ENCODE assay signal across 10 cellular contexts in genomic region chr2:109448946-109449788, GRCh38.
DNase-seq lines count a peak whose midpoint lies in the region; ATAC-seq and TF ChIP-seq lines count a peak whose summit lies in the region.
"Had no signal": no experiment of that assay in that cellular context is flagged by ENCODE, and none has a peak within 500 bp of the region (broad histone marks: within the 10 kb centered on the region; RNA-seq: fewer than 3 reads in every experiment).

No MANE protein-coding gene starts in this region.

- TF ChIP-seq POLR2A in ovary (IDR thresholded peaks at IDR 0.05): no peak

- no peaks in the 10 kb centered on the region for H3K27me3 ChIP-seq in ovary

- H3K9me3 ChIP-seq in ovary: no peaks in the 10 kb centered on the region

- no peak for ATAC-seq in GM21786 (IDR thresholded peaks at IDR 0.05; ENCODE audit: unreplicated experiment)
- no peak for ATAC-seq in GM19463 (IDR thresholded peaks at IDR 0.05; ENCODE audit: unreplicated experiment)
- ATAC-seq: stimulated activated naive CD8-positive, alpha-beta T cell treated with anti-CD3 and anti-CD28 coated beads, Interleukin-15, amount 100 ng/mL, for 72 hours had no signal

- H3K27ac ChIP-seq in caudate nucleus (ENCODE audit: low read depth, low read length) (peak overlapping the region; percentile 21), ovary (no peak overlapping the region)

- intact Hi-C loops in ovary (cut with DNase I): no loop called here

- WGBS in ovary, 3 donors: 90 to 91% (median 91%) methylated on average over 20 of the region's 20 CpGs

- TF ChIP-seq EP300 in ovary (IDR thresholded peaks at IDR 0.05): no peak

- no peak overlapping the region for H3K4me3 ChIP-seq in ovary

- H3K4me1 ChIP-seq in ovary (ENCODE audit: insufficient read depth): peaks cover 3% of the 10 kb centered on the region

- no peaks in the 10 kb centered on the region for H3K36me3 ChIP-seq in ovary

- TF ChIP-seq CTCF in ovary (IDR thresholded peaks at IDR 0.05): no peak

- peak; percentile 79 for DNase-seq in DMS 273 treated with DMSO at 0.1 percent for 48 hours (lab: John Stamatoyannopoulos, UW)
- DNase-seq in NCI-H1105 treated with DMSO at 0.1 percent for 48 hours (lab: John Stamatoyannopoulos, UW): peak; percentile 29
- DNase-seq in caudate nucleus (lab: John Stamatoyannopoulos, UW): peak in 6 of 61 donors; percentile 11 to 45 (median 34)
- DNase-seq in myocyte (ENCODE audit: low read depth): peak; percentile 96
- no peak for DNase-seq in stimulated activated CD4-positive, alpha-beta T cell treated with anti-CD3 and anti-CD28 coated beads, Interleukin-4, amount 100 ng/mL, for 1 hour
- DNase-seq in ovary: no peak
- DNase-seq: activated naive CD4-positive, alpha-beta T cell treated with anti-CD3 and anti-CD28 coated beads, Interleukin-2, amount 50 U/mL, for 16 hours; stimulated activated naive CD8-positive, alpha-beta T cell treated with anti-CD3 and anti-CD28 coated beads, Interleukin-15, amount 100 ng/mL, for 72 hours had no signal

Comparison
In these comparisons a context has a peak if more than half of its experiments do, and no peak if none do; other contexts are left out.
1. DNase-seq: peak in DMS 273 treated with DMSO at 0.1 percent for 48 hours (single experiment), NCI-H1105 treated with DMSO at 0.1 percent for 48 hours (single experiment) and myocyte (single experiment); none in stimulated activated CD4-positive, alpha-beta T cell treated with anti-CD3 and anti-CD28 coated beads, Interleukin-4, amount 100 ng/mL, for 1 hour (single experiment) and ovary (0 of 5).